In genomic region chr22:28064941-28065340, GRCh38 we compare ENCODE assay signal across 21 cellular contexts.
"Had no signal": no experiment of that assay in that cellular context is flagged by ENCODE, and none has a peak within 500 bp of the region (broad histone marks: within the 10 kb centered on the region; RNA-seq: fewer than 3 reads in every experiment).

No MANE protein-coding gene starts in this region.

- H2AFZ ChIP-seq: parathyroid adenoma had no signal

- H3K4me3 Mint-ChIP-seq: naive B cell; nephron; stimulated activated memory B cell treated with anti-CD40 and anti-IgM and Interleukin-4, amounts not matched to agents 10 μg/mL and 1 μg/mL and 100 μg/mL, for 72 hours; stimulated activated naive CD8-positive, alpha-beta T cell treated with anti-CD3 and anti-CD28 coated beads, Interleukin-15, Interleukin-2, amounts not matched to agents 100 ng/mL and 50 ng/mL, for 24 hours had no signal

- H3K9ac ChIP-seq: parathyroid adenoma had no signal

- H3K79me2 ChIP-seq: parathyroid adenoma had no signal

- H3K9me3 ChIP-seq: colonic mucosa, gastroesophageal sphincter, prostate gland, right lobe of liver, tibial artery, upper lobe of left lung had no signal

- H3K27ac Mint-ChIP-seq: naive B cell; stimulated activated memory B cell treated with anti-CD40 and anti-IgM and Interleukin-4, amounts not matched to agents 10 μg/mL and 1 μg/mL and 100 μg/mL, for 72 hours; stimulated activated naive CD8-positive, alpha-beta T cell treated with anti-CD3 and anti-CD28 coated beads, Interleukin-15, Interleukin-2, amounts not matched to agents 100 ng/mL and 50 ng/mL, for 24 hours had no signal

- DNase-seq: cerebellar nuclear complex; colonic mucosa; dermis blood vessel endothelial cell; foreskin fibroblast; glutamatergic neuron; islet precursor cell; naive B cell; right lobe of liver; spleen; stimulated activated CD4-positive, alpha-beta T cell treated with anti-CD3 and anti-CD28 coated beads, Interleukin-15, amount 100 ng/mL, for 24 hours; stimulated activated CD4-positive, alpha-beta T cell treated with anti-CD3 and anti-CD28 coated beads, Interleukin-1b, Interleukin-23, amount 100 ng/mL, for 48 hours; stimulated activated CD4-positive, alpha-beta T cell treated with anti-CD3 and anti-CD28 coated beads, Interleukin-4, amount 100 ng/mL, for 24 hours; tibial artery; upper lobe of left lung had no signal

- H3K27me3 ChIP-seq: colonic mucosa, gastroesophageal sphincter, right lobe of liver, spleen, tibial artery, upper lobe of left lung had no signal

- H3K4me1 ChIP-seq: colonic mucosa, gastroesophageal sphincter, parathyroid adenoma, prostate gland, right lobe of liver, spleen, tibial artery, upper lobe of left lung had no signal

- H3K27ac ChIP-seq: colonic mucosa, gastroesophageal sphincter, parathyroid adenoma, prostate gland, right lobe of liver, spleen, tibial artery, upper lobe of left lung had no signal

- H3K4me1 Mint-ChIP-seq: naive B cell; stimulated activated memory B cell treated with anti-CD40 and anti-IgM and Interleukin-4, amounts not matched to agents 10 μg/mL and 1 μg/mL and 100 μg/mL, for 72 hours had no signal

- H3K4me3 ChIP-seq: colonic mucosa, gastroesophageal sphincter, prostate gland, right lobe of liver, spleen, tibial artery, upper lobe of left lung had no signal

- ATAC-seq: gastroesophageal sphincter; left lobe of liver; right lobe of liver; stimulated activated memory B cell treated with anti-CD40 and anti-IgM and Interleukin-4, amounts not matched to agents 10 μg/mL and 1 μg/mL and 100 μg/mL, for 72 hours had no signal

- H3K36me3 ChIP-seq: colonic mucosa, prostate gland, right lobe of liver, spleen, upper lobe of left lung had no signal

- H3K36me3 Mint-ChIP-seq: stimulated activated memory B cell treated with anti-CD40 and anti-IgM and Interleukin-4, amounts not matched to agents 10 μg/mL and 1 μg/mL and 100 μg/mL, for 72 hours had no signal

- H3K9me3 Mint-ChIP-seq: stimulated activated naive CD8-positive, alpha-beta T cell treated with anti-CD3 and anti-CD28 coated beads, Interleukin-15, Interleukin-2, amounts not matched to agents 100 ng/mL and 50 ng/mL, for 24 hours had no signal
